ENCODE assay signal across 18 cellular contexts in the genomic region with DNA sequence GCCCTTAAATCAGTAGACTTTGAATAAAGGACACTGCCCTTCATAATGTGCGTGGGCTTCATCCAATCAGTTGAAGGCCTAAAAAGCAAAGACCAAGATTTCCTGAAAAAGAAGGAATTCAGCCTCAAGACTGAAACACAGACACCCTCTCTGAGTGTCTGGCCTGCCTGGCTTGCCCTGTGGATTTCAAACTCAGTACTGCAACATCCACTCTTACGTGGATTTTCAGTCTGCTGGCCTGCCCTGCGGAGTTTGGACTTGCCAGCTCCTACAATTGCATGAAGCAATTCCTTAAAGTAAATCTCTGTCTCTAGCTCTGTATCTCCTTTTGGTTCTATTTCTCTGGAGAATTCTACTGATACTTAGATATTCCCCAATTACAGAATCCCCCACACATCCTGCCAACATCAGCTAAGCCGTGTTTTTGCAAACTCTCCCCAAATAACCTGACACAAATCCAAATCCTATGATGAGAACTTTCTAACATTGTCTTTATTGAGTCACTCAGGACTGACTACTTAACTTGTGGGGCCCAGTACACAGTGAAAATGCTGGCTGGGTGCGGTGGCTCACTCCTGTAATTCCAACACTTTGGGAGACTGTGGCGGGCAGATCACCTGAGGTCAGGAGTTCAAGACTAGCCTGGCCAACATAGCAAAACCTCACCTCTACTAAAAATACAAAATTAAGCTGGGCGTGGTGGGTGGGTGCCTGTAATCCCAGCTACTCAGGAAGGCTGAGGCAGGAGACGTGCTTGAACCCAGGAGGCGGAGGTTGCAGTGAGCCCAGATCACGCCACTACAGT. TPM values are rescaled to one million over a fixed set of nuclear protein-coding genes. Genes with fewer than 3 reads are reported as not detected.
DNase-seq lines count a peak whose midpoint lies in the region; ATAC-seq, FAIRE-seq and TF ChIP-seq lines count a peak whose summit lies in the region.
"Had no signal": no experiment of that assay in that cellular context is flagged by ENCODE, and none has a peak within 500 bp of the region (broad histone marks: within the 10 kb centered on the region; RNA-seq: fewer than 3 reads in every experiment).

No MANE protein-coding gene starts in this region.

- peak overlapping the region; percentile 8 for H2AK5ac ChIP-seq in mesenchymal stem cell (ENCODE audit: low read length, severe bottlenecking)

- no peak for ATAC-seq in HG03571 (IDR thresholded peaks at IDR 0.05; ENCODE audit: unreplicated experiment)
- ATAC-seq: HCT116 had no signal

- no peak overlapping the region for H3K4me2 ChIP-seq in mesenchymal stem cell (ENCODE audit: low read length, poor library complexity, severe bottlenecking)

- WGBS in esophagus muscularis mucosa = 83% methylated on average over 10 of the region's 10 CpGs
- WGBS in mesenchymal stem cell = 93% methylated on average over 10 of the region's 10 CpGs
- WGBS in thyroid gland, 2 donors = 81 to 89% methylated on average over 10 of the region's 10 CpGs

- no TSS peak for BruUV-seq in A673 (replicated peaks; lab: Mats Ljungman, UMichigan)

- H3K4me1 ChIP-seq in HEK293 (ENCODE audit: control insufficient read depth, insufficient read depth, low read length) = no peaks in the 10 kb centered on the region
- peaks cover 0 to 4% (median 0%) of the 10 kb centered on the region in 4 donors for H3K4me1 ChIP-seq in esophagus muscularis mucosa
- H3K4me1 ChIP-seq in mesenchymal stem cell (ENCODE audit: control insufficient read depth, insufficient read depth, low read depth, low read length) = peaks cover 14% of the 10 kb centered on the region
- H3K4me1 ChIP-seq in thyroid gland = peaks cover 10 to 14% of the 10 kb centered on the region in 2 donors
- peaks cover 4% of the 10 kb centered on the region for H3K4me1 ChIP-seq in A673 (ENCODE audit: insufficient read depth, low read length, poor library complexity, severe bottlenecking)

- no peak overlapping the region for H3K4me3 ChIP-seq in HEK293 (ENCODE audit: low read depth, low read length)
- H3K4me3 ChIP-seq in esophagus muscularis mucosa = no peak overlapping the region
- H3K4me3 ChIP-seq in mesenchymal stem cell (ENCODE audit: insufficient read depth in 1 of 2, low read depth in 1 of 2, low read length in 2 of 2) = no peak overlapping the region
- no peak overlapping the region for H3K4me3 ChIP-seq in thyroid gland (replicated peaks in 1 of 3)
- H3K4me3 ChIP-seq in A673 (ENCODE audit: low read depth, low read length, poor library complexity, severe bottlenecking) = no peak overlapping the region

- TF ChIP-seq EP300 in esophagus muscularis mucosa (IDR thresholded peaks at IDR 0.05) = no peak

- no peak overlapping the region for H3K4ac ChIP-seq in mesenchymal stem cell (ENCODE audit: low read depth in 1 of 2, low read length in 2 of 2)

- H3K27me3 ChIP-seq in esophagus muscularis mucosa (no peaks in the 10 kb centered on the region), mesenchymal stem cell (ENCODE audit: control insufficient read depth in 1 of 2, insufficient read depth in 1 of 2, low read length in 2 of 2) (no peaks in the 10 kb centered on the region), thyroid gland (no peaks in the 10 kb centered on the region), A673 (replicated peaks; ENCODE audit: insufficient read depth, low read depth, low read length, poor library complexity) (no peaks in the 10 kb centered on the region)

- no peak overlapping the region for H2BK5ac ChIP-seq in mesenchymal stem cell (ENCODE audit: low read depth, low read length, poor library complexity, severe bottlenecking)

- H2BK120ac ChIP-seq in mesenchymal stem cell (ENCODE audit: low read depth, low read length) = no peak overlapping the region

- no peaks in the 10 kb centered on the region for H3K36me3 ChIP-seq in HEK293 (ENCODE audit: control insufficient read depth in 2 of 2, insufficient read depth in 1 of 2, low read length in 2 of 2)
- no peaks in the 10 kb centered on the region for H3K36me3 ChIP-seq in esophagus muscularis mucosa
- no peaks in the 10 kb centered on the region for H3K36me3 ChIP-seq in mesenchymal stem cell (ENCODE audit: control insufficient read depth in 1 of 2, insufficient read depth in 2 of 2, low read depth in 1 of 2, low read length in 2 of 2)
- H3K36me3 ChIP-seq in thyroid gland = no peaks in the 10 kb centered on the region
- H3K36me3 ChIP-seq in A673 (ENCODE audit: insufficient read depth, low read length, poor library complexity, severe bottlenecking) = no peaks in the 10 kb centered on the region

- H3K27ac ChIP-seq in HEK293 (ENCODE audit: extremely low read depth, low read depth, low read length) (no peak overlapping the region), esophagus muscularis mucosa (replicated peaks in 1 of 4) (peak overlapping the region; percentile 10 to 46 (median 37)), mesenchymal stem cell (ENCODE audit: low read length, poor library complexity, severe bottlenecking) (no peak overlapping the region), thyroid gland (peak overlapping the region in 2 of 3 donors; percentile 80 to 83), A673 (ENCODE audit: low read depth, low read length, poor library complexity, severe bottlenecking) (no peak overlapping the region)
- H3K27ac ChIP-seq: C4-2B had no signal

- FAIRE-seq in GM12891 (lab: Jason Lieb, UNC) = no peak

- H3K14ac ChIP-seq in mesenchymal stem cell (ENCODE audit: low read length in 2 of 2) = no peak overlapping the region

- POLR2A ChIA-PET in HEK293 (lab: Yijun Ruan, JAX) (interaction anchor here (0.7 kb wide), 1 partner anchor 1212 kb away, joined by 4 read pairs; no protein-coding TSS in a partner anchor), A673 (lab: Charles Lee; ENCODE audit: low non-redundant PET) (no interaction called here)

- no peak for TF ChIP-seq CTCF in HEK293 (tag by site-specific recombination; IDR thresholded peaks at IDR 0.05)
- TF ChIP-seq CTCF in esophagus muscularis mucosa (IDR thresholded peaks at IDR 0.05) = no peak
- TF ChIP-seq CTCF in thyroid gland (IDR thresholded peaks at IDR 0.05) = no peak
- no peak for TF ChIP-seq CTCF in A673 (conservative IDR thresholded peaks at IDR 0.05; ENCODE audit: low read depth, low read length)

- no peak overlapping the region for H2BK15ac ChIP-seq in mesenchymal stem cell (ENCODE audit: low read depth, poor library complexity, severe bottlenecking)

- no peak overlapping the region for H4K8ac ChIP-seq in mesenchymal stem cell (ENCODE audit: low read length)

- no peak overlapping the region for H3K23ac ChIP-seq in mesenchymal stem cell (ENCODE audit: low read length in 2 of 2)

- H2AFZ ChIP-seq in mesenchymal stem cell (ENCODE audit: low read depth, low read length) = no peak overlapping the region

- TF ChIP-seq POLR2A in esophagus muscularis mucosa (IDR thresholded peaks at IDR 0.05; ENCODE audit: low read depth) = no peak
- TF ChIP-seq POLR2A in thyroid gland (IDR thresholded peaks at IDR 0.05) = no peak
- TF ChIP-seq POLR2A in GM12891 (IDR thresholded peaks at IDR 0.05; ENCODE audit: low read depth, low read length) = no peak

- DNase-seq in esophagus muscularis mucosa (ENCODE audit: extremely low spot score) = no peak
- no peak for DNase-seq in mesenchymal stem cell
- DNase-seq in thyroid gland = no peak
- DNase-seq in NCI-H1694 treated with DMSO at 0.1 percent for 48 hours (lab: John Stamatoyannopoulos, UW) = no peak
- DNase-seq in GM12891 (ENCODE audit: insufficient read length, low spot score) = no peak
- DNase-seq in A673 (ENCODE audit: low spot score) = no peak
- DNase-seq: COR-L47, DMS153, KG1, MM.1S, NCI-H1105 treated with DMSO at 0.1 percent for 48 hours, NCI-H187 treated with DMSO at 0.1 percent for 48 hours, NCI-H510A, Right ventricle myocardium superior had no signal

- CTCF ChIA-PET in HEK293 (lab: Yijun Ruan, JAX) (interaction anchor here (1.0 to 5.2 kb wide), 4 partner anchors 9 to 110 kb away, joined by 3 to 12 read pairs (median 8); no protein-coding TSS in a partner anchor), A673 (lab: Charles Lee) (no interaction called here)

- H3K9ac ChIP-seq in mesenchymal stem cell (ENCODE audit: low read length) = peak overlapping the region; percentile 61

- no peak overlapping the region for H4K91ac ChIP-seq in mesenchymal stem cell (ENCODE audit: low read length)

- H2BK12ac ChIP-seq in mesenchymal stem cell (ENCODE audit: low read length in 2 of 2) = no peak overlapping the region

- H3K18ac ChIP-seq in mesenchymal stem cell (ENCODE audit: low read depth in 1 of 2, low read length in 2 of 2) = no peak overlapping the region

- intact Hi-C loops in esophagus muscularis mucosa (cut with DNase I) = no loop called here
- intact Hi-C loops in thyroid gland (cut with DNase I) = no loop called here
- intact Hi-C loops in A673 (cut with micrococcal nuclease; ENCODE audit: unreplicated experiment) = no loop called here

- H3K9me3 ChIP-seq in HEK293 (ENCODE audit: control insufficient read depth, insufficient read depth, low read depth, low read length) (no peaks in the 10 kb centered on the region), esophagus muscularis mucosa (no peaks in the 10 kb centered on the region), mesenchymal stem cell (ENCODE audit: control insufficient read depth, low read length) (no peaks in the 10 kb centered on the region), thyroid gland (no peaks in the 10 kb centered on the region), A673 (ENCODE audit: low read depth, low read length, poor library complexity, severe bottlenecking) (no peaks in the 10 kb centered on the region)

- H3K79me1 ChIP-seq in mesenchymal stem cell (replicated peaks; ENCODE audit: low read length, poor library complexity, severe bottlenecking) = no peaks in the 10 kb centered on the region

RNA-seq across cellular contexts. Expression of gene TNFRSF17, which starts 7.2 kb away (rescaled TPM):
- total RNA-seq in esophagus muscularis mucosa (not detected), thyroid gland (under 1 TPM in 1 of 4 donors, not detected in 3; 0.67 TPM), A673 (2021) (not detected in 2 replicates)
- polyA plus RNA-seq in mesenchymal stem cell (2013, experiment 1 of 2) = 0.07 TPM
- polyA plus RNA-seq in mesenchymal stem cell (2013, experiment 2 of 2) = not detected
- polyA plus RNA-seq in GM12891 (2012; ENCODE audit: low read depth, missing spikeins) = 107 TPM
- total RNA-seq: Right ventricle myocardium superior had no signal

RNA-seq across cellular contexts. Expression of gene NPIPB2, which starts 15.9 kb away (rescaled TPM):
- 10 to 100 TPM in 2 of 4 donors, 1 to 10 TPM in 1, under 1 TPM in 1; 0.66 to 12.3 (median 8.7) TPM for total RNA-seq in esophagus muscularis mucosa
- polyA plus RNA-seq in mesenchymal stem cell (2013, experiment 1 of 2) = 0.47 TPM
- 1.4 TPM for polyA plus RNA-seq in mesenchymal stem cell (2013, experiment 2 of 2)
- total RNA-seq in thyroid gland = 10 to 100 TPM in 1 of 4 donors, 1 to 10 TPM in 3; 5.9 to 34.4 (median 9.7) TPM
- polyA plus RNA-seq in GM12891 (2012; ENCODE audit: low read depth, missing spikeins) = 8.8 TPM
- total RNA-seq in A673 (2021) = 9.2 and 9.6 TPM in 2 replicates

RNA-seq across cellular contexts. Expression of gene SNX29, which starts 18.7 kb away (rescaled TPM):
- 10 to 100 TPM; 17.4 to 26.7 (median 22.3) TPM for total RNA-seq in esophagus muscularis mucosa
- 5.0 TPM for polyA plus RNA-seq in mesenchymal stem cell (2013, experiment 1 of 2)
- 4.9 TPM for polyA plus RNA-seq in mesenchymal stem cell (2013, experiment 2 of 2)
- 10 to 100 TPM; 20.8 to 51.1 (median 31.5) TPM for total RNA-seq in thyroid gland
- polyA plus RNA-seq in GM12891 (2012; ENCODE audit: low read depth, missing spikeins) = 19.0 TPM
- 10.1 and 14.3 TPM in 2 replicates for total RNA-seq in A673 (2021)

RNA-seq across cellular contexts. Expression of gene GSPT1, which starts 42.0 kb away (rescaled TPM):
- total RNA-seq in esophagus muscularis mucosa (10 to 100 TPM; 55.2 to 71.7 (median 66.5) TPM), thyroid gland (100 to 1,000 TPM in 1 of 4 donors, 10 to 100 TPM in 3; 71.9 to 106 (median 86.6) TPM), A673 (2021) (198 and 216 TPM in 2 replicates)
- polyA plus RNA-seq in mesenchymal stem cell (2013, experiment 1 of 2) = 94.6 TPM
- 92.6 TPM for polyA plus RNA-seq in mesenchymal stem cell (2013, experiment 2 of 2)
- 67.9 TPM for polyA plus RNA-seq in GM12891 (2012; ENCODE audit: low read depth, missing spikeins)

Comparison
In these comparisons a context has a peak if more than half of its experiments do, and no peak if none do; other contexts are left out.
1. H3K27ac ChIP-seq: peak in esophagus muscularis mucosa (4 of 4) and thyroid gland (2 of 3); none in HEK293 (single experiment), mesenchymal stem cell (single experiment) and A673 (single experiment).